Comparison of ENCODE assay signal across 30 cellular contexts in genomic region chr5:34550255-34550654, GRCh38.
"Had no signal": no experiment of that assay in that cellular context is flagged by ENCODE, and none has a peak within 500 bp of the region (broad histone marks: within the 10 kb centered on the region; RNA-seq: fewer than 3 reads in every experiment).

No MANE protein-coding gene starts in this region.

- DNase-seq: cortex of kidney; effector memory CD8-positive, alpha-beta T cell; foreskin keratinocyte; heart left ventricle; kidney; mesenchymal stem cell; mucosa of descending colon; naive B cell; right lobe of liver; stimulated activated CD4-positive, alpha-beta T cell treated with anti-CD3 and anti-CD28 coated beads, Interleukin-12 subunit alpha, Interleukin-12 subunit beta, amount 100 ng/mL, for 4 hours; stimulated activated CD4-positive, alpha-beta T cell treated with anti-CD3 and anti-CD28 coated beads, Interleukin-1b, Interleukin-23, amount 100 ng/mL, for 48 hours; stimulated activated CD4-positive, alpha-beta T cell treated with anti-CD3 and anti-CD28 coated beads, Interleukin-4, amount 100 ng/mL, for 1 hour; stimulated activated CD8-positive, alpha-beta memory T cell treated with anti-CD3 and anti-CD28 coated beads, Interleukin-4, amount 100 ng/mL, for 48 hours; stimulated activated naive CD4-positive, alpha-beta T cell treated with Interleukin-2 at 50 U/mL for 16 hours; stomach; thyroid gland; trophoblast cell had no signal

- H3K27ac ChIP-seq: epithelial cell of prostate, foreskin keratinocyte, heart left ventricle, hepatocyte, neutrophil, parathyroid adenoma, right lobe of liver, stomach, thyroid gland, vagina had no signal

- H2AFZ ChIP-seq: hepatocyte, parathyroid adenoma had no signal

- H3K9me3 ChIP-seq: gastroesophageal sphincter, mucosa of descending colon, neutrophil, right lobe of liver, thyroid gland, vagina had no signal

- ATAC-seq: effector memory CD8-positive, alpha-beta T cell; esophagus mucosa; foreskin keratinocyte; gastroesophageal sphincter; left lobe of liver; mucosa of descending colon; natural killer cell treated with Interleukin-12 subunit alpha and Interleukin-12 subunit beta and Interleukin-15 and Interleukin-18, amount 100 ng/mL, for 72 hours; right lobe of liver had no signal

- H3K4me3 Mint-ChIP-seq: effector memory CD8-positive, alpha-beta T cell; mesothelial cell of epicardium; naive B cell; natural killer cell treated with Interleukin-12 subunit alpha and Interleukin-12 subunit beta and Interleukin-15 and Interleukin-18, amount 100 ng/mL, for 72 hours; neural crest cell had no signal

- H3K4me3 ChIP-seq: gastroesophageal sphincter, heart left ventricle, hepatocyte, mucosa of descending colon, right lobe of liver, smooth muscle cell, stomach, thyroid gland, vagina had no signal

- H3K27ac Mint-ChIP-seq: effector memory CD8-positive, alpha-beta T cell; mesothelial cell of epicardium; naive B cell; natural killer cell treated with Interleukin-12 subunit alpha and Interleukin-12 subunit beta and Interleukin-15 and Interleukin-18, amount 100 ng/mL, for 72 hours; progenitor cell of endocrine pancreas had no signal

- H3K9ac ChIP-seq: parathyroid adenoma had no signal

- H3K79me2 ChIP-seq: hepatocyte, parathyroid adenoma had no signal

- H3K4me1 ChIP-seq: foreskin keratinocyte, parathyroid adenoma, right lobe of liver had no signal

- H3K27me3 ChIP-seq: foreskin keratinocyte, gastroesophageal sphincter, heart left ventricle, hepatocyte, neutrophil, right lobe of liver, stomach, thyroid gland, vagina had no signal

- H3K36me3 Mint-ChIP-seq: natural killer cell treated with Interleukin-12 subunit alpha and Interleukin-12 subunit beta and Interleukin-15 and Interleukin-18, amount 100 ng/mL, for 72 hours had no signal

- H3K27me3 Mint-ChIP-seq: progenitor cell of endocrine pancreas had no signal

- H3K4me1 Mint-ChIP-seq: mesothelial cell of epicardium, naive B cell had no signal

- FAIRE-seq: kidney had no signal

- H3K4me2 ChIP-seq: smooth muscle cell had no signal

- H3K36me3 ChIP-seq: gastroesophageal sphincter, heart left ventricle, neutrophil, right lobe of liver, stomach, thyroid gland, vagina had no signal
